Comparison of ENCODE assay signal across 8 cellular contexts in genomic region chr3:158801696-158802398, GRCh38. TPM values are rescaled to one million over a fixed set of nuclear protein-coding genes. Genes with fewer than 3 reads are reported as not detected.
DNase-seq lines count a peak whose midpoint lies in the region; ATAC-seq and TF ChIP-seq lines count a peak whose summit lies in the region.

TSS of gene MFSD1 (plus strand) at chr3:158802054. CDS start at chr3:158802153, 99 bp downstream.

- H3K36me3 Mint-ChIP-seq in natural killer cell, result no peaks in the 10 kb centered on the region

- no peaks in the 10 kb centered on the region for H3K9me3 Mint-ChIP-seq in natural killer cell

- peak; percentile 94 for TF ChIP-seq POLR2A in Raji (IDR thresholded peaks at IDR 0.05; ENCODE audit: insufficient read depth, low read depth, low read length)

- TF ChIP-seq CTCF in natural killer cell (IDR thresholded peaks at IDR 0.05), result no peak

- DNase-seq in ELF-1 (ENCODE audit: low read depth, low spot score), result peak; percentile 93
- DNase-seq in H7, result peak; percentile 89
- peak; percentile 96 for DNase-seq in M059J (ENCODE audit: low read depth)
- DNase-seq in activated T-helper 9 cell treated with anti-CD3 and anti-CD28 coated beads, Interleukin-2, amount 50 U/mL, for 16 hours (ENCODE audit: low read depth), result peak; percentile 84
- peak; percentile 88 for DNase-seq in fibroblast of peridontal ligament (ENCODE audit: extremely low read depth)
- peak; percentile 82 for DNase-seq in natural killer cell
- DNase-seq in stimulated activated naive CD4-positive, alpha-beta T cell treated with Interleukin-2 at 50 U/mL for 16 hours (lab: John Stamatoyannopoulos, UW), result peak; percentile 86

- H3K36me3 ChIP-seq in H7 (replicated peaks; ENCODE audit: control insufficient read depth, insufficient read depth, low read length), result no peaks in the 10 kb centered on the region

- peak; percentile 93 to 95 (median 95) for ATAC-seq in natural killer cell

- peaks cover 21% of the 10 kb centered on the region for H3K27me3 ChIP-seq in H7 (ENCODE audit: control insufficient read depth, insufficient read depth, low read length)

- peaks cover 28 to 31% of the 10 kb centered on the region in 2 donors for H3K4me1 Mint-ChIP-seq in natural killer cell

- intact Hi-C loops in natural killer cell (cut with micrococcal nuclease), result loop anchor here (2.0 kb wide), 1 partner anchor 157 kb away; the partner anchor contains the start of gene GFM1

- H3K4me3 ChIP-seq in H7 (ENCODE audit: insufficient read depth, low read depth, low read length), result peak within 1 kb of the TSS; percentile 77

- peaks cover 0 to 1% of the 10 kb centered on the region in 2 donors for H3K27me3 Mint-ChIP-seq in natural killer cell (ENCODE audit: low read depth in 2 of 2)

- H3K27ac Mint-ChIP-seq in natural killer cell, result peak within 1 kb of the TSS; percentile 80 to 89

- peak within 1 kb of the TSS; percentile 90 for H3K4me3 Mint-ChIP-seq in natural killer cell

RNA-seq across cellular contexts. Expression of gene MFSD1, which starts in this region (rescaled TPM):
- total RNA-seq in H7 (2014; rRNA removed; shearing (Covaris generic)), result 9.3 and 11.2 TPM in 2 replicates
- 139 and 180 TPM in 2 replicates for total RNA-seq in M059J (2014; rRNA removed; shearing (Covaris generic))
- 10 to 100 TPM; 27.3 to 37.3 (median 33.6) TPM for total RNA-seq in natural killer cell

Comparison
In these comparisons a context has a peak if more than half of its experiments do, and no peak if none do; other contexts are left out.
1. Peak in every context shown above with its lines: DNase-seq, ATAC-seq and H3K4me3 ChIP-seq.